ENCODE assay signal across 8 cellular contexts in genomic region chr3:38651153-38651789, GRCh38. TPM values are rescaled to one million over a fixed set of nuclear protein-coding genes. Genes with fewer than 3 reads are reported as not detected.
DNase-seq lines count a peak whose midpoint lies in the region; ATAC-seq, FAIRE-seq and TF ChIP-seq lines count a peak whose summit lies in the region.

No MANE protein-coding gene starts in this region.

- H3K27ac Mint-ChIP-seq in T-cell: no peak overlapping the region

- H3K36me3 Mint-ChIP-seq in T-cell: no peaks in the 10 kb centered on the region

- DNase-seq in D721Med (ENCODE audit: insufficient read length, low spot score) (no peak), LNCaP clone FGC (ENCODE audit: low read depth) (peak; percentile 13), T-cell (peak; percentile 34 to 73 (median 53)), ascending aorta (ENCODE audit: low spot score in 2 of 2) (peak in 1 of 2 donors; percentile 65), iPS DF 6.9 (ENCODE audit: low read depth, low spot score) (no peak), spleen (peak; percentile 87)

- CTCF ChIA-PET in T-cell (lab: Charles Lee): interaction anchor here (0.8 to 2.9 kb wide), 9 partner anchors 9 to 159 kb away, joined by 3 to 17 read pairs (median 5); partner anchors contain the start of gene EXOG (in 1 of the 2)

- no peak overlapping the region for H3K4me3 ChIP-seq in LNCaP clone FGC (ENCODE audit: low read depth, low read length)
- H3K4me3 ChIP-seq in ascending aorta: no peak overlapping the region
- H3K4me3 ChIP-seq in iPS DF 6.9 (ENCODE audit: low read length): peak overlapping the region; percentile 34; the same call in 1 of the 2 replicates
- peak overlapping the region in 1 of 8 donors; percentile 25 for H3K4me3 ChIP-seq in spleen

- ATAC-seq in GM21526 (IDR thresholded peaks at IDR 0.05; ENCODE audit: low FRiP score, unreplicated experiment): peak; percentile 55
- ATAC-seq in T-cell (replicated peaks in 1 of 4): peak; percentile 54 to 72 (median 58)
- ATAC-seq in GM18858 (IDR thresholded peaks at IDR 0.05; ENCODE audit: unreplicated experiment): no peak

- POLR2A ChIA-PET in T-cell (lab: Charles Lee): no interaction called here

- H3K4me1 ChIP-seq in ascending aorta: peaks cover 0 to 9% of the 10 kb centered on the region in 2 donors
- H3K4me1 ChIP-seq in iPS DF 6.9 (ENCODE audit: control insufficient read depth, insufficient read depth, low read length): peaks cover 3% of the 10 kb centered on the region; the same call in 1 of the 2 replicates
- peaks cover 0 to 35% (median 23%) of the 10 kb centered on the region in 6 donors for H3K4me1 ChIP-seq in spleen

- no peaks in the 10 kb centered on the region for H3K9me3 Mint-ChIP-seq in T-cell

- H3K27me3 Mint-ChIP-seq in T-cell: peaks cover 13 to 21% of the 10 kb centered on the region in 2 donors

- WGBS in iPS DF 6.9 (ENCODE audit: insufficient coverage, insufficient read length): no CpG with 5 or more reads among the region's 19 CpGs
- WGBS in spleen, 5 donors: 10 to 16% (median 14%) methylated on average over 18 to 19 of the region's 19 CpGs

- H3K9me3 ChIP-seq in ascending aorta (no peaks in the 10 kb centered on the region), iPS DF 6.9 (ENCODE audit: control insufficient read depth, insufficient read depth, low read length) (no peaks in the 10 kb centered on the region), spleen (no peaks in the 10 kb centered on the region)

- no peaks in the 10 kb centered on the region for H3K27me3 ChIP-seq in ascending aorta
- H3K27me3 ChIP-seq in iPS DF 6.9 (ENCODE audit: control insufficient read depth, insufficient read depth, low read length): peaks cover 10% of the 10 kb centered on the region; the same call in 1 of the 2 replicates
- H3K27me3 ChIP-seq in spleen (replicated peaks in 1 of 7): peaks cover 4 to 95% (median 33%) of the 10 kb centered on the region in 7 donors

- peak overlapping the region in 2 of 3 donors; percentile 25 to 49 for H3K4me3 Mint-ChIP-seq in T-cell

- peaks cover 4 to 9% (median 9%) of the 10 kb centered on the region in 3 donors for H3K4me1 Mint-ChIP-seq in T-cell

- peak; percentile 16 for FAIRE-seq in D721Med (lab: Jason Lieb, UNC)

- intact Hi-C loops in ascending aorta (cut with DNase I): loop anchor here (5.0 kb wide), 1 partner anchor 191 kb away; no protein-coding TSS in a partner anchor
- intact Hi-C loops in spleen (cut with DNase I; ENCODE audit: low total_unique reads): loop anchor here (5.0 kb wide), 1 partner anchor 129 kb away; no protein-coding TSS in a partner anchor

- TF ChIP-seq CTCF in D721Med (IDR thresholded peaks at IDR 0.05; ENCODE audit: insufficient read depth, missing control alignments) (peak; percentile 97), LNCaP clone FGC (IDR thresholded peaks at IDR 0.05; ENCODE audit: control insufficient read depth, extremely low read depth, insufficient read depth) (peak; percentile 98), ascending aorta (IDR thresholded peaks at IDR 0.05) (peak; percentile 54 to 93 (median 90)), spleen (IDR thresholded peaks at IDR 0.05 in 8 of 11, conservative IDR thresholded peaks at IDR 0.05 in 3 of 11) (peak; percentile 72 to 96 (median 88))

- TF ChIP-seq POLR2A in spleen (IDR thresholded peaks at IDR 0.05): no peak

- no peaks in the 10 kb centered on the region for H3K36me3 ChIP-seq in ascending aorta
- H3K36me3 ChIP-seq in iPS DF 6.9 (ENCODE audit: control insufficient read depth, insufficient read depth, low read length): no peaks in the 10 kb centered on the region
- no peaks in the 10 kb centered on the region for H3K36me3 ChIP-seq in spleen

- H3K27ac ChIP-seq in ascending aorta: no peak overlapping the region
- H3K27ac ChIP-seq in iPS DF 6.9 (ENCODE audit: low read length): no peak overlapping the region
- H3K27ac ChIP-seq in spleen: no peak overlapping the region

RNA-seq across cellular contexts. Expression of gene SCN5A, which starts 1.8 kb away (rescaled TPM):
- total RNA-seq in T-cell: under 1 TPM in 3 of 5 donors, not detected in 2; 0.12 to 0.47 (median 0.23) TPM
- 2.7 TPM for total RNA-seq in ascending aorta
- total RNA-seq in spleen: 1 to 10 TPM in 1 of 7 donors, under 1 TPM in 3, not detected in 3; 0.17 to 1.2 (median 0.48) TPM
- polyA plus RNA-seq in spleen: under 1 TPM; 0.02 to 0.06 (median 0.02) TPM

Comparison
In these comparisons a context has a peak if more than half of its experiments do, and no peak if none do; other contexts are left out.
1. DNase-seq: peak in LNCaP clone FGC (single experiment), T-cell (34 of 34) and spleen (single experiment); none in D721Med (single experiment) and iPS DF 6.9 (single experiment).
2. Peak in every context shown above with its lines, with median percentiles within 50 percentile points of each other: CTCF ChIP-seq.